10 cellular contexts compared by ENCODE assay signal in the genomic region with DNA sequence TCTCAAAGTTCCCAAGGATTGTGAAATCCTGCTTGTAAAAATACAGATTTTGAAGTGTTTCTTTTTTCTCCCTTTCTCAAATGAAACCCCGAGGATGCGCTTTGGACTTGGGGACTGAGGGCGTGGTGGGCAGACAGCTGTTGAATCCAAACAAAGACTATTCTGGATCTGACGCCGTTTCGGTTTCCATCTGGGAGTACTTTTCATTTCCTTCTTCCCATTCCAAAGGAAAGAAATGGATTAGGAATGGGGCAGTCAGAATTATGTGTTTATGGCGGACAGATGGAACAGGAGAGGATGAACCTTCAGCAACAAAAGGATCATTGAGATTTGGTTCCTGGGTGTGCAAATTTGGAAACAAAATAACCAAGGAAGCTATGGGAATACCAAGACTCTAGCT.
DNase-seq lines count a peak whose midpoint lies in the region; ATAC-seq, FAIRE-seq and TF ChIP-seq lines count a peak whose summit lies in the region.
"Had no signal": no experiment of that assay in that cellular context is flagged by ENCODE, and none has a peak within 500 bp of the region (broad histone marks: within the 10 kb centered on the region; RNA-seq: fewer than 3 reads in every experiment).

No MANE protein-coding gene starts in this region.

- TF ChIP-seq CTCF in HepG2 (CRISPR knock-in tag; IDR thresholded peaks at IDR 0.05) (no peak), right lobe of liver (IDR thresholded peaks at IDR 0.05) (no peak), ascending aorta (IDR thresholded peaks at IDR 0.05) (no peak), upper lobe of right lung (IDR thresholded peaks at IDR 0.05) (no peak)

- no peak for FAIRE-seq in HepG2 (lab: Jason Lieb, UNC)

- H3K79me2 ChIP-seq in HepG2 (ENCODE audit: insufficient read depth, low read length): no peaks in the 10 kb centered on the region

- TF ChIP-seq POLR2A in HepG2 (IDR thresholded peaks at IDR 0.05; ENCODE audit: insufficient read depth in 1 of 2, low read depth in 2 of 2, low read length in 2 of 2) (no peak), right lobe of liver (IDR thresholded peaks at IDR 0.05) (no peak)

- intact Hi-C loops in HepG2 (cut with micrococcal nuclease; ENCODE audit: unreplicated experiment) (no loop called here), right lobe of liver (cut with DNase I) (loop anchor here in 1 of 2 donors (10.0 kb wide), 1 partner anchor 1688 kb away; no protein-coding TSS in a partner anchor), ascending aorta (cut with DNase I) (no loop called here), upper lobe of right lung (cut with DNase I) (no loop called here)

- POLR2A ChIA-PET in HepG2 (lab: Yijun Ruan, JAX): no interaction called here

- H3K4me2 ChIP-seq in HepG2 (ENCODE audit: low read depth, low read length): no peak overlapping the region

- H3K4me3 ChIP-seq in HepG2 (replicated peaks in 1 of 3; ENCODE audit: insufficient read depth in 1 of 3, low read depth in 2 of 3, low read length in 3 of 3) (no peak overlapping the region), right lobe of liver (no peak overlapping the region), ascending aorta (peak overlapping the region; percentile 44 to 61), muscle layer of duodenum (ENCODE audit: low read depth in 1 of 2, low read length in 2 of 2) (peak overlapping the region; percentile 72 to 75), upper lobe of right lung (peak overlapping the region; percentile 34)

- CTCF ChIA-PET in HepG2 (lab: Yijun Ruan, JAX; ENCODE audit: low intra/inter-chr PET ratio, low total read pairs): no interaction called here

- no peak overlapping the region for H3K27ac ChIP-seq in HepG2 (ENCODE audit: extremely low read length, insufficient read depth, low read length)
- no peak overlapping the region for H3K27ac ChIP-seq in right lobe of liver
- no peak overlapping the region for H3K27ac ChIP-seq in ascending aorta
- H3K27ac ChIP-seq in muscle layer of duodenum (ENCODE audit: low read length): peak overlapping the region; percentile 49
- H3K27ac ChIP-seq in upper lobe of right lung: no peak overlapping the region

- no peak for TF ChIP-seq RAD21 in HepG2 (CRISPR knock-in tag; IDR thresholded peaks at IDR 0.05)

- ATAC-seq in HepG2: no peak
- no peak for ATAC-seq in right lobe of liver
- ATAC-seq in upper lobe of right lung: no peak
- ATAC-seq in GM18861 (IDR thresholded peaks at IDR 0.05; ENCODE audit: unreplicated experiment): no peak

- H2AFZ ChIP-seq in HepG2 (ENCODE audit: low read length): no peak overlapping the region

- WGBS in HepG2 (ENCODE audit: low lambda C conversion rate): 19% methylated on average over 7 of the region's 7 CpGs
- WGBS in right lobe of liver (ENCODE audit: insufficient coverage, low coverage, low lambda C conversion rate, missing lambda C conversion rate): 3% methylated on average over 7 of the region's 7 CpGs

- peaks cover 0 to 51% of the 10 kb centered on the region in 2 experiments for H3K27me3 ChIP-seq in HepG2 (ENCODE audit: control insufficient read depth in 1 of 2, insufficient read depth in 2 of 2, low read length in 2 of 2)
- H3K27me3 ChIP-seq in right lobe of liver: peaks cover 7 to 50% of the 10 kb centered on the region in 2 donors
- H3K27me3 ChIP-seq in ascending aorta: peaks cover 36% of the 10 kb centered on the region
- H3K27me3 ChIP-seq in muscle layer of duodenum (ENCODE audit: low read depth, low read length): peaks cover 73% of the 10 kb centered on the region
- H3K27me3 ChIP-seq in upper lobe of right lung: peaks cover 86% of the 10 kb centered on the region

- in situ Hi-C loops in HepG2 (cut with HindIII; ENCODE audit: extremely low pct_ligation_motif_present, low pct_unique_long_range_greater_than_20kb) (loop anchor here (5.0 to 25.0 kb wide), 4 partner anchors 378 to 1688 kb away; no protein-coding TSS in a partner anchor), KBM-7 (cut with MboI; ENCODE audit: low pct_unique_long_range_greater_than_20kb, low sequenced_read_pairs) (loop anchor here (25.0 kb wide), 1 partner anchor 1045 kb away; no protein-coding TSS in a partner anchor)

- H3K4me1 ChIP-seq in HepG2 (ENCODE audit: insufficient read depth, low read length) (no peaks in the 10 kb centered on the region), right lobe of liver (peaks cover 0 to 39% (median 10%) of the 10 kb centered on the region in 4 donors), ascending aorta (peaks cover 0 to 15% of the 10 kb centered on the region in 2 donors), muscle layer of duodenum (ENCODE audit: control insufficient read depth in 1 of 2, insufficient read depth in 2 of 2, low read length in 2 of 2) (peaks cover 0 to 51% of the 10 kb centered on the region in 2 donors), upper lobe of right lung (peaks cover 34% of the 10 kb centered on the region)

- H4K20me1 ChIP-seq in HepG2 (ENCODE audit: insufficient read depth, low read length): no peaks in the 10 kb centered on the region

- H3K9ac ChIP-seq in HepG2 (ENCODE audit: insufficient read depth, low read depth, low read length): no peak overlapping the region

- TF ChIP-seq EP300 in HepG2 (IDR thresholded peaks at IDR 0.05; ENCODE audit: low read depth in 2 of 2, low read length in 2 of 2) (no peak), HepG2 (CRISPR knock-in tag; IDR thresholded peaks at IDR 0.05; ENCODE audit: borderline replicate concordance) (no peak)

- no TSS peak for BruUV-seq in HepG2 (replicated peaks; lab: Mats Ljungman, UMichigan)

- H3K36me3 ChIP-seq in HepG2 (replicated peaks in 1 of 2; ENCODE audit: control insufficient read depth in 1 of 2, insufficient read depth in 2 of 2, low read length in 2 of 2) (no peaks in the 10 kb centered on the region), right lobe of liver (no peaks in the 10 kb centered on the region), ascending aorta (no peaks in the 10 kb centered on the region), muscle layer of duodenum (ENCODE audit: control insufficient read depth in 1 of 2, insufficient read depth in 2 of 2, low read length in 2 of 2) (no peaks in the 10 kb centered on the region), upper lobe of right lung (no peaks in the 10 kb centered on the region)

- H3K9me3 ChIP-seq in HepG2 (ENCODE audit: low read length): no peaks in the 10 kb centered on the region
- H3K9me3 ChIP-seq in right lobe of liver: no peaks in the 10 kb centered on the region
- H3K9me3 ChIP-seq in ascending aorta: no peaks in the 10 kb centered on the region
- H3K9me3 ChIP-seq in muscle layer of duodenum (ENCODE audit: control insufficient read depth in 1 of 2, low read length in 2 of 2): peaks cover 0 to 2% of the 10 kb centered on the region in 2 donors
- H3K9me3 ChIP-seq in upper lobe of right lung: no peaks in the 10 kb centered on the region

- DNase-seq in HepG2 (ENCODE audit: low spot score): no peak
- DNase-seq in right lobe of liver: no peak
- DNase-seq in ascending aorta (ENCODE audit: low spot score in 2 of 2): no peak
- no peak for DNase-seq in upper lobe of right lung
- DNase-seq in cerebellum (ENCODE audit: low spot score): no peak
- DNase-seq in KBM-7: no peak
- DNase-seq: cerebellar nuclear complex, NCI-H446 had no signal

TF ChIP-seq in HepG2, 621 proteins besides CTCF, POLR2A, EP300 and RAD21:
- TF ChIP-seq, protein P1, sequence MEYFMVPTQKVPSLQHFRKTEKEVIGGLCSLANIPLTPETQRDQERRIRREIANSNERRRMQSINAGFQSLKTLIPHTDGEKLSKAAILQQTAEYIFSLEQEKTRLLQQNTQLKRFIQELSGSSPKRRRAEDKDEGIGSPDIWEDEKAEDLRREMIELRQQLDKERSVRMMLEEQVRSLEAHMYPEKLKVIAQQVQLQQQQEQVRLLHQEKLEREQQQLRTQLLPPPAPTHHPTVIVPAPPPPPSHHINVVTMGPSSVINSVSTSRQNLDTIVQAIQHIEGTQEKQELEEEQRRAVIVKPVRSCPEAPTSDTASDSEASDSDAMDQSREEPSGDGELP (IDR thresholded peaks at IDR 0.05; ENCODE audit: borderline replicate concordance, low read depth): 0 out of 2 replicates have a peak, but pooled peaks have one; percentile 17
- TF ChIP-seq, protein P2, sequence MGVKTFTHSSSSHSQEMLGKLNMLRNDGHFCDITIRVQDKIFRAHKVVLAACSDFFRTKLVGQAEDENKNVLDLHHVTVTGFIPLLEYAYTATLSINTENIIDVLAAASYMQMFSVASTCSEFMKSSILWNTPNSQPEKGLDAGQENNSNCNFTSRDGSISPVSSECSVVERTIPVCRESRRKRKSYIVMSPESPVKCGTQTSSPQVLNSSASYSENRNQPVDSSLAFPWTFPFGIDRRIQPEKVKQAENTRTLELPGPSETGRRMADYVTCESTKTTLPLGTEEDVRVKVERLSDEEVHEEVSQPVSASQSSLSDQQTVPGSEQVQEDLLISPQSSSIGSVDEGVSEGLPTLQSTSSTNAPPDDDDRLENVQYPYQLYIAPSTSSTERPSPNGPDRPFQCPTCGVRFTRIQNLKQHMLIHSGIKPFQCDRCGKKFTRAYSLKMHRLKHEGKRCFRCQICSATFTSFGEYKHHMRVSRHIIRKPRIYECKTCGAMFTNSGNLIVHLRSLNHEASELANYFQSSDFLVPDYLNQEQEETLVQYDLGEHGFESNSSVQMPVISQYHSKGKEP (CRISPR knock-in tag; IDR thresholded peaks at IDR 0.05): no peak

Comparison
In these comparisons a context has a peak if more than half of its experiments do, and no peak if none do; other contexts are left out.
1. H3K4me3 ChIP-seq: peak in ascending aorta (2 of 2), muscle layer of duodenum (2 of 2) and upper lobe of right lung (single experiment); none in HepG2 (0 of 3) and right lobe of liver (0 of 3).